Comparison of ENCODE assay signal across 17 cellular contexts in the genomic region with DNA sequence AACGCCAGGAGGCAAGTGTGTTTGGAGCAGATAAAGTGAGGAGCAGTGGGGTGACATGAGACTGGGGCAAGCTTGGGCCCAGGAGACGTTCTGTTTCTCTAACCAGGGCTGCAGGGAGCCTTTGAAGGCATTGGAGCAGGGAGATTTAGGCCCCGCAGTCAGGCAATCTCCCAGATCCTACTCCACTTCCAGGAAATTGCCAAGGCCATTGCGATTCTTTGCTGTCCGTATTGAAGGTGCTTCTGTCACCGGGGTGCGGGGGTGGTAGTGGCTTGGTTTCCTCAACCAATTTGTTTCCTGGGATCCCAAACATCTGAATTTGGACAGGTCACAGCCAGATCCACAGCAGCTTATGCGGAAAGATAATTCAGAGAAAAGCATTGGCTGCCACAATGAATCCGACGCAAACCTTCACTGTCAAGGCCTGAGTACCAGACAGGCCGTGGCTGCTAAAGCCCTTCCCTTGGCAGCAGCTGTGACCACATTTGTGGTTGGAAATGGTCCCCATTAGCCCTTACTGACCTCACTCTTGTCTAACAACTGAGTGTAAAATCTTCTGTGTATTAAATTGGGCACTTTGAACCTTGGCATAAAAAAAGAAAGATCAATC.
"Had no signal": no experiment of that assay in that cellular context is flagged by ENCODE, and none has a peak within 500 bp of the region (broad histone marks: within the 10 kb centered on the region; RNA-seq: fewer than 3 reads in every experiment).

No MANE protein-coding gene starts in this region.

- H3K27ac Mint-ChIP-seq: activated CD4-positive, alpha-beta memory T cell treated with anti-CD3 and anti-CD28 coated beads, Interleukin-2, amount 10 ng/mL, durations not matched to agents 7 days and 5 days; activated naive CD4-positive, alpha-beta T cell treated with anti-CD3 and anti-CD28 coated beads for 36 hours; activated T-helper 2 cell treated with anti-CD3 and anti-CD28 coated beads, Interferon-gamma antibody, Interleukin-2, Interleukin-4, amounts not matched to agents 10 μg/mL and 5 μg/mL and 100 μg/mL, durations not matched to agents 14 hours and 24 hours and 36 hours; natural killer cell; WTC11 had no signal

- H3K9me3 Mint-ChIP-seq: activated CD4-positive, alpha-beta memory T cell treated with anti-CD3 and anti-CD28 coated beads, Interleukin-2, amount 10 ng/mL, durations not matched to agents 7 days and 5 days; activated T-helper 2 cell treated with anti-CD3 and anti-CD28 coated beads, Interferon-gamma antibody, Interleukin-2, Interleukin-4, amounts not matched to agents 10 μg/mL and 5 μg/mL and 100 μg/mL, durations not matched to agents 14 hours and 24 hours and 36 hours; natural killer cell had no signal

- H3K4me1 ChIP-seq: ascending aorta, esophagus squamous epithelium, left ventricle myocardium inferior, right atrium auricular region, transverse colon had no signal

- H3K4me1 Mint-ChIP-seq: activated CD4-positive, alpha-beta memory T cell treated with anti-CD3 and anti-CD28 coated beads, Interleukin-2, amount 10 ng/mL, durations not matched to agents 7 days and 5 days; natural killer cell; WTC11 had no signal

- H3K4me3 ChIP-seq: ascending aorta, esophagus squamous epithelium, left ventricle myocardium inferior, mucosa of descending colon, right atrium auricular region, transverse colon had no signal

- H3K4me3 Mint-ChIP-seq: activated CD4-positive, alpha-beta memory T cell treated with anti-CD3 and anti-CD28 coated beads, Interleukin-2, amount 10 ng/mL, durations not matched to agents 7 days and 5 days; activated naive CD4-positive, alpha-beta T cell treated with anti-CD3 and anti-CD28 coated beads for 36 hours; natural killer cell; WTC11 had no signal

- H3K36me3 Mint-ChIP-seq: natural killer cell, WTC11 had no signal

- H3K36me3 ChIP-seq: ascending aorta, esophagus squamous epithelium, left ventricle myocardium inferior, right atrium auricular region, transverse colon had no signal

- ATAC-seq: mucosa of descending colon; natural killer cell; stimulated activated naive CD8-positive, alpha-beta T cell treated with anti-CD3 and anti-CD28 coated beads, Interleukin-15, Interleukin-2, amounts not matched to agents 100 U/mL and 50 U/mL, for 24 hours; WTC11 had no signal

- H3K27ac ChIP-seq: ascending aorta, esophagus squamous epithelium, left ventricle myocardium inferior, right atrium auricular region, transverse colon had no signal

- H3K27me3 ChIP-seq: ascending aorta, right atrium auricular region had no signal

- H3K9me3 ChIP-seq: ascending aorta, esophagus squamous epithelium, left ventricle myocardium inferior, mucosa of descending colon, right atrium auricular region, transverse colon had no signal

- DNase-seq: activated CD4-positive, alpha-beta memory T cell treated with anti-CD3 and anti-CD28 coated beads, Interleukin-2, amount 10 ng/mL, durations not matched to agents 7 days and 5 days; activated CD4-positive, alpha-beta T cell treated with anti-CD3 and anti-CD28 coated beads for 4 hours; activated naive CD4-positive, alpha-beta T cell treated with anti-CD3 and anti-CD28 coated beads for 36 hours; activated T-cell treated with anti-CD3 and anti-CD28 coated beads for 4 hours; esophagus squamous epithelium; glutamatergic neuron; hypothalamus; left ventricle myocardium inferior; mucosa of descending colon; natural killer cell; stimulated activated naive CD8-positive, alpha-beta T cell treated with anti-CD3 and anti-CD28 coated beads, Interleukin-15, Interleukin-2, amounts not matched to agents 100 U/mL and 50 U/mL, for 24 hours; T-helper 2 cell; transverse colon had no signal
